Comparison of ENCODE assay signal across 7 cellular contexts in the genomic region with DNA sequence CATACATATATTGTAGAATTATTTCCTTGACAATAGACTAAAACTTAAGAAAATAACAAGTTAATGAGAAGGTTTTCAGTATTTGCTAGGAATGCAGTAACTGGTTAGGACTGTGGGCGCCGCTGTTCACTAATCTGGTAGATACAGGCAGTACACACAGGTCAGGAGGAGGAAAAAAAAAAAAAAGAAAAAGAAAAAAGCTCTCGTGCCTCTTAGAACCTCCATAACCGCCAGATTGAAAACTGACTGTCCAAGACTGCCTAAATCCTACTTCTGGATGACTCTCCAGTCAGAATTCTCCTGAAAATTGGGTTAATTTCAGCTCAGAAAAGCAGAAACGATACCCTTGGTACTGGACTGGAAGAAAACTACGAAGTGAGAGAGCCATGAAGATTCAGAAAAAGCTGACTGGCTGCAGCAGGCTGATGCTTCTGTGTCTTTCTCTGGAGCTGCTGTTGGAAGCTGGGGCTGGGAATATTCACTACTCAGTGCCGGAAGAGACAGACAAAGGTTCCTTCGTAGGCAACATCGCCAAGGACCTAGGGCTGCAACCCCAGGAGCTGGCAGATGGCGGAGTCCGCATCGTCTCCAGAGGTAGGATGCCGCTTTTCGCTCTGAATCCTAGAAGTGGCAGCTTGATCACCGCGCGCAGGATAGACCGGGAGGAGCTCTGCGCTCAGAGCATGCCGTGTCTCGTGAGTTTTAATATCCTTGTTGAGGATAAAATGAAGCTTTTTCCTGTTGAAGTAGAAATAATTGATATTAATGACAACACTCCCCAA. TPM values are rescaled to one million over a fixed set of nuclear protein-coding genes. Genes with fewer than 3 reads are reported as not detected.
DNase-seq lines count a peak whose midpoint lies in the region; ATAC-seq, FAIRE-seq and TF ChIP-seq lines count a peak whose summit lies in the region.

TSS of gene PCDHGA1 (plus strand) at position 216 of the 782 bp plus-strand sequence.

- WGBS in SK-N-SH (ENCODE audit: low lambda C conversion rate): 44% methylated on average over 21 of the region's 21 CpGs

- H3K36me3 ChIP-seq in SK-N-SH (replicated peaks in 1 of 2; ENCODE audit: control insufficient read depth in 1 of 2, insufficient read depth in 2 of 2, low read length in 1 of 2): peaks cover 0 to 3% of the 10 kb centered on the region in 2 experiments

- DNase-seq in G401 (ENCODE audit: low spot score) (peak; percentile 14), SK-N-SH (peak; percentile 35), foreskin keratinocyte (no peak), RCC 7860 (ENCODE audit: low spot score) (no peak)
- DNase-seq in effector CD8-positive, alpha-beta T cell (lab: John Stamatoyannopoulos, UW): no peak

- peak; percentile 39; the same call in 1 of the 2 replicates for TF ChIP-seq RAD21 in SK-N-SH (IDR thresholded peaks at IDR 0.05; ENCODE audit: low read length)

- no peaks in the 10 kb centered on the region for H3K9me2 ChIP-seq in SK-N-SH

- H3F3A ChIP-seq in SK-N-SH (replicated peaks; ENCODE audit: insufficient read depth): no peaks in the 10 kb centered on the region

- ATAC-seq in HG02884 (IDR thresholded peaks at IDR 0.05; ENCODE audit: unreplicated experiment) (peak; percentile 47), foreskin keratinocyte (peak; percentile 36), HG02840 (IDR thresholded peaks at IDR 0.05; ENCODE audit: low FRiP score, unreplicated experiment) (no peak)

- H3K27ac ChIP-seq in SK-N-SH (ENCODE audit: low read depth in 2 of 2, low read length in 1 of 2) (no peak within 1 kb of the TSS), foreskin keratinocyte (no peak within 1 kb of the TSS)

- H3K9ac ChIP-seq in SK-N-SH: no peak within 1 kb of the TSS

- H3K9me3 ChIP-seq in SK-N-SH: peaks cover 8% of the 10 kb centered on the region

- no peaks in the 10 kb centered on the region for H3K79me2 ChIP-seq in SK-N-SH (ENCODE audit: insufficient read depth)

- POLR2A ChIA-PET in SK-N-SH (lab: Yijun Ruan, JAX): no interaction called here

- CTCF ChIA-PET in SK-N-SH (lab: Yijun Ruan, JAX): interaction anchor here (1.0 to 4.0 kb wide), 9 partner anchors 8 to 234 kb away, joined by 3 to 24 read pairs (median 6); partner anchors contain the start of genes PCDHB14, PCDHGA2, PCDHGA3 and TAF7

- H4K20me1 ChIP-seq in SK-N-SH (ENCODE audit: insufficient read depth): no peaks in the 10 kb centered on the region

- no peak within 1 kb of the TSS for H2AFZ ChIP-seq in SK-N-SH (ENCODE audit: low read depth)

- peak within 1 kb of the TSS in 1 of 2 experiments; percentile 14; a peak in 2 of 4 replicates for H3K4me3 ChIP-seq in SK-N-SH (ENCODE audit: low read depth in 2 of 2, low read length in 1 of 2)

- no peaks in the 10 kb centered on the region; a peak in 1 of 4 replicates for H3K4me1 ChIP-seq in SK-N-SH (ENCODE audit: control insufficient read depth in 1 of 2, insufficient read depth in 2 of 2, low read depth in 1 of 2, low read length in 1 of 2)
- no peaks in the 10 kb centered on the region for H3K4me1 ChIP-seq in foreskin keratinocyte

- in situ Hi-C loops in G401 (cut with HindIII; ENCODE audit: low sequenced_read_pairs): no loop called here

- FAIRE-seq in RCC 7860 (lab: Jason Lieb, UNC): no peak

- TF ChIP-seq CTCF in SK-N-SH (IDR thresholded peaks at IDR 0.05) (peak; percentile 49), foreskin keratinocyte (conservative IDR thresholded peaks at IDR 0.05) (peak; percentile 37)

- H3K27me3 ChIP-seq in SK-N-SH (ENCODE audit: insufficient read depth) (no peaks in the 10 kb centered on the region), foreskin keratinocyte (peaks cover 10% of the 10 kb centered on the region)

- 0 out of 2 replicates have a peak within 1 kb of the TSS, but pooled peaks have one; percentile 42 for H3K4me2 ChIP-seq in SK-N-SH

- TF ChIP-seq EP300 in SK-N-SH (IDR thresholded peaks at IDR 0.05; ENCODE audit: borderline replicate concordance in 1 of 2, low read depth in 1 of 2, low read length in 1 of 2): no peak

TF ChIP-seq in SK-N-SH, 30 proteins besides CTCF, POLR2A, EP300 and RAD21:
- TF ChIP-seq YY1 (IDR thresholded peaks at IDR 0.05; ENCODE audit: low read depth) (no peak), FOXJ3 (CRISPR knock-in tag; IDR thresholded peaks at IDR 0.05) (no peak), NFIC (IDR thresholded peaks at IDR 0.05; ENCODE audit: borderline replicate concordance) (no peak), RFX5 (IDR thresholded peaks at IDR 0.05; ENCODE audit: low read length) (no peak), RXRA (IDR thresholded peaks at IDR 0.05; ENCODE audit: borderline replicate concordance, low read depth) (no peak), MEF2A (IDR thresholded peaks at IDR 0.05; ENCODE audit: borderline replicate concordance, low read depth) (no peak), POLR2AphosphoS5 (IDR thresholded peaks at IDR 0.05; ENCODE audit: low read depth, low read length) (no peak), TAF1 (IDR thresholded peaks at IDR 0.05; ENCODE audit: borderline replicate concordance, low read depth, low read length) (no peak), JUND (IDR thresholded peaks at IDR 0.05) (no peak), FOXM1 (IDR thresholded peaks at IDR 0.05; ENCODE audit: low read depth) (no peak)
- TF ChIP-seq, protein P1, sequence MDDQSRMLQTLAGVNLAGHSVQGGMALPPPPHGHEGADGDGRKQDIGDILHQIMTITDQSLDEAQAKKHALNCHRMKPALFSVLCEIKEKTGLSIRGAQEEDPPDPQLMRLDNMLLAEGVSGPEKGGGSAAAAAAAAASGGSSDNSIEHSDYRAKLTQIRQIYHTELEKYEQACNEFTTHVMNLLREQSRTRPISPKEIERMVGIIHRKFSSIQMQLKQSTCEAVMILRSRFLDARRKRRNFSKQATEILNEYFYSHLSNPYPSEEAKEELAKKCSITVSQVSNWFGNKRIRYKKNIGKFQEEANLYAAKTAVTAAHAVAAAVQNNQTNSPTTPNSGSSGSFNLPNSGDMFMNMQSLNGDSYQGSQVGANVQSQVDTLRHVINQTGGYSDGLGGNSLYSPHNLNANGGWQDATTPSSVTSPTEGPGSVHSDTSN (IDR thresholded peaks at IDR 0.05): no peak

RNA-seq across cellular contexts. Expression of gene PCDHGA1, which starts in this region (rescaled TPM):
- total RNA-seq in G401 (2014; rRNA removed; shearing (Covaris generic)): not detected in 2 replicates
- polyA plus RNA-seq in SK-N-SH (2012; rRNA removed) (1.2 and 1.6 TPM in 2 replicates), foreskin keratinocyte (not detected in 2 replicates)
- 0.88 and 1.1 TPM in 2 replicates for polyA plus RNA-seq in SK-N-SH (2012; cell fraction: cytosol; rRNA removed)
- 2.2 and 2.5 TPM in 2 replicates for polyA plus RNA-seq in SK-N-SH (2012; cell fraction: nucleus; rRNA removed)
- 0.04 TPM in 1 of 2 replicates, not detected in the other for total RNA-seq in foreskin keratinocyte

Comparison
In these comparisons a context has a peak if more than half of its experiments do, and no peak if none do; other contexts are left out.
1. Peak in DNase-seq in G401; RNA of the gene not detected or under 1 TPM.
2. Peak in ATAC-seq in foreskin keratinocyte; RNA of the gene not detected or under 1 TPM.